In genomic region chr3:39978293-39978692, GRCh38 we compare ENCODE assay signal across 14 cellular contexts.
DNase-seq lines count a peak whose midpoint lies in the region; ATAC-seq and TF ChIP-seq lines count a peak whose summit lies in the region.
"Had no signal": no experiment of that assay in that cellular context is flagged by ENCODE, and none has a peak within 500 bp of the region (broad histone marks: within the 10 kb centered on the region; RNA-seq: fewer than 3 reads in every experiment).

No MANE protein-coding gene starts in this region.

- no peak for TF ChIP-seq CTCF in progenitor cell of endocrine pancreas (IDR thresholded peaks at IDR 0.05; ENCODE audit: unreplicated experiment)

- no peak overlapping the region for H3K4me3 Mint-ChIP-seq in progenitor cell of endocrine pancreas (ENCODE audit: low read depth)
- H3K4me3 Mint-ChIP-seq: CD14-positive monocyte; CD8-positive, alpha-beta T cell; GM23338 had no signal

- no peaks in the 10 kb centered on the region for H3K27me3 Mint-ChIP-seq in progenitor cell of endocrine pancreas

- ATAC-seq in esophagus mucosa = no peak
- ATAC-seq: CD8-positive, alpha-beta T cell; GM23338 had no signal

- H3K27ac Mint-ChIP-seq in progenitor cell of endocrine pancreas = no peak overlapping the region
- H3K27ac Mint-ChIP-seq: CD14-positive monocyte; CD8-positive, alpha-beta T cell; GM23338 had no signal

- peaks cover 10% of the 10 kb centered on the region for H3K4me1 Mint-ChIP-seq in progenitor cell of endocrine pancreas (ENCODE audit: low read depth)
- H3K4me1 Mint-ChIP-seq: CD14-positive monocyte had no signal

- H3K9me3 Mint-ChIP-seq in progenitor cell of endocrine pancreas (ENCODE audit: low read depth) = peaks cover 11% of the 10 kb centered on the region
- H3K9me3 Mint-ChIP-seq: GM23338 had no signal

- peak; percentile 7 for DNase-seq in DMS 273 (lab: John Stamatoyannopoulos, UW; ENCODE audit: unreplicated experiment)
- DNase-seq in DMS 273 treated with DMSO at 0.1 percent for 48 hours (lab: John Stamatoyannopoulos, UW) = no peak
- peak; percentile 41 for DNase-seq in cerebellum (ENCODE audit: low spot score)
- peak; percentile 15 for DNase-seq in left kidney (ENCODE audit: low read depth, low spot score)
- DNase-seq in progenitor cell of endocrine pancreas (ENCODE audit: low spot score, unreplicated experiment) = no peak
- no peak for DNase-seq in SW 1271 (lab: John Stamatoyannopoulos, UW)
- DNase-seq in HT-29 (ENCODE audit: low spot score) = no peak
- DNase-seq: CD8-positive, alpha-beta T cell; COR-L47; DMS79; H7 had no signal

- no peaks in the 10 kb centered on the region for H3K36me3 Mint-ChIP-seq in progenitor cell of endocrine pancreas (ENCODE audit: insufficient read depth)
- H3K36me3 Mint-ChIP-seq: CD14-positive monocyte; CD8-positive, alpha-beta T cell had no signal

Comparison
In these comparisons a context has a peak if more than half of its experiments do, and no peak if none do; other contexts are left out.
1. DNase-seq: peak in DMS 273 (single experiment), cerebellum (single experiment) and left kidney (single experiment); none in DMS 273 treated with DMSO at 0.1 percent for 48 hours (single experiment), progenitor cell of endocrine pancreas (single experiment), SW 1271 (0 of 2) and HT-29 (single experiment).